ENCODE assay signal across 11 cellular contexts in the genomic region with DNA sequence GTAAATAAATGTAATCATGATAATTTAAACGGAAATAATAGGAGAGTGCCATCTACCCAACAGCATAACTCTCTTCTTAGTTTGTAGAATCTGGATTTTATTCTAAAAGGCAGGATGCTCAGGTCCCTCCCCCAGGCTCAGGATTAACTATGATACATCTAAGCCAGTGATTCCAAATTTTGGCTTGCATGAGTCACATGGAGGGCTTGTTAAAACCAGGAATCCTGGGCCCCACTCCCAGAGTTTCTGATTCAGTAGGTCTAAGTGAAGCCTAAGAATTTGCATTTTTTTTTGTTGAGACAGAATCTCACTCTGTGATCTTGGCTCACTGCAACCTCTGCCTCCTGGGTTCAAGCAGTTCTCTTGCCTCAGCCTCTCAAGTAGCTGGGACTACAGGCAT.
DNase-seq lines count a peak whose midpoint lies in the region; ATAC-seq and TF ChIP-seq lines count a peak whose summit lies in the region.
"Had no signal": no experiment of that assay in that cellular context is flagged by ENCODE, and none has a peak within 500 bp of the region (broad histone marks: within the 10 kb centered on the region; RNA-seq: fewer than 3 reads in every experiment).

No MANE protein-coding gene starts in this region.

- peak overlapping the region; percentile 70 for H3K4me2 ChIP-seq in hepatocyte

- H3K9me3 ChIP-seq in ascending aorta, result no peaks in the 10 kb centered on the region
- no peaks in the 10 kb centered on the region for H3K9me3 ChIP-seq in hepatocyte (ENCODE audit: low read depth)

- peak overlapping the region; percentile 26 for H3K4me3 Mint-ChIP-seq in type B pancreatic cell
- H3K4me3 Mint-ChIP-seq in activated CD8-positive, alpha-beta T cell treated with anti-CD3 and anti-CD28 coated beads for 36 hours, result no peak overlapping the region

- H3K36me3 ChIP-seq in ascending aorta, result no peaks in the 10 kb centered on the region
- H3K36me3 ChIP-seq in hepatocyte (replicated peaks; ENCODE audit: insufficient read depth, low read depth), result no peaks in the 10 kb centered on the region

- peaks cover 36% of the 10 kb centered on the region for H3K4me1 Mint-ChIP-seq in type B pancreatic cell (ENCODE audit: unreplicated experiment)
- peaks cover 8% of the 10 kb centered on the region for H3K4me1 Mint-ChIP-seq in activated CD8-positive, alpha-beta T cell treated with anti-CD3 and anti-CD28 coated beads for 36 hours (ENCODE audit: low read depth)

- no peaks in the 10 kb centered on the region for H3K9me3 Mint-ChIP-seq in type B pancreatic cell
- no peaks in the 10 kb centered on the region for H3K9me3 Mint-ChIP-seq in activated CD8-positive, alpha-beta T cell treated with anti-CD3 and anti-CD28 coated beads for 36 hours

- no peaks in the 10 kb centered on the region for H3K27me3 ChIP-seq in ascending aorta
- H3K27me3 ChIP-seq in hepatocyte, result no peaks in the 10 kb centered on the region

- intact Hi-C loops in ascending aorta (cut with DNase I), result loop anchor here (5.0 kb wide), 1 partner anchor 80 kb away; a partner anchor contains a TSS
- intact Hi-C loops in activated CD8-positive, alpha-beta T cell treated with anti-CD3 and anti-CD28 coated beads for 36 hours (cut with micrococcal nuclease), result no loop called here

- H2AFZ ChIP-seq in hepatocyte, result no peak overlapping the region

- TF ChIP-seq CTCF in ascending aorta (IDR thresholded peaks at IDR 0.05) (no peak), hepatocyte (IDR thresholded peaks at IDR 0.05; ENCODE audit: poor library complexity) (no peak), type B pancreatic cell (conservative IDR thresholded peaks at IDR 0.05) (no peak)
- TF ChIP-seq CTCF in activated CD8-positive, alpha-beta T cell treated with anti-CD3 and anti-CD28 coated beads for 36 hours (IDR thresholded peaks at IDR 0.05), result no peak

- POLR2A ChIA-PET in activated CD8-positive, alpha-beta T cell treated with anti-CD3 and anti-CD28 coated beads for 36 hours (lab: Charles Lee), result no interaction called here

- H3K4me3 ChIP-seq in ascending aorta (no peak overlapping the region), hepatocyte (no peak overlapping the region)
- H3K4me3 ChIP-seq: lung had no signal

- H3K27me3 Mint-ChIP-seq in type B pancreatic cell, result peaks cover 14% of the 10 kb centered on the region
- H3K27me3 Mint-ChIP-seq in activated CD8-positive, alpha-beta T cell treated with anti-CD3 and anti-CD28 coated beads for 36 hours, result peaks cover 6% of the 10 kb centered on the region

- peaks cover 3 to 25% of the 10 kb centered on the region in 2 donors for H3K4me1 ChIP-seq in ascending aorta
- peaks cover 30% of the 10 kb centered on the region for H3K4me1 ChIP-seq in hepatocyte (ENCODE audit: insufficient read depth)

- 80% methylated on average over 1 of the region's 1 CpG for WGBS in hepatocyte (ENCODE audit: low lambda C conversion rate, missing lambda C conversion rate)

- H3K36me3 Mint-ChIP-seq in type B pancreatic cell, result no peaks in the 10 kb centered on the region
- H3K36me3 Mint-ChIP-seq in activated CD8-positive, alpha-beta T cell treated with anti-CD3 and anti-CD28 coated beads for 36 hours (ENCODE audit: low read depth), result no peaks in the 10 kb centered on the region

- CTCF ChIA-PET in activated CD8-positive, alpha-beta T cell treated with anti-CD3 and anti-CD28 coated beads for 36 hours (lab: Charles Lee), result interaction anchor here (0.9 to 4.8 kb wide), 3 partner anchors 17 to 83 kb away, joined by 3 to 35 read pairs (median 26); no protein-coding TSS in a partner anchor

- H3K27ac ChIP-seq in ascending aorta (peak overlapping the region; percentile 52 to 80), hepatocyte (peak overlapping the region; percentile 75)

- DNase-seq in HS-5 (ENCODE audit: low read depth), result peak; percentile 97
- peak in 1 of 2 donors; percentile 71 for DNase-seq in ascending aorta (ENCODE audit: low spot score in 2 of 2)
- no peak for DNase-seq in hepatocyte (ENCODE audit: low spot score)
- DNase-seq in type B pancreatic cell (ENCODE audit: extremely low spot score, unreplicated experiment), result no peak
- DNase-seq in activated CD8-positive, alpha-beta T cell treated with anti-CD3 and anti-CD28 coated beads for 36 hours, result no peak
- DNase-seq: activated T-cell treated with anti-CD3 and anti-CD28 coated beads, Interleukin-2, amount 50 U/mL, for 1 hour; central memory CD4-positive, alpha-beta T cell; NCI-H2171 had no signal

- H3K9me2 ChIP-seq in hepatocyte (replicated peaks; ENCODE audit: insufficient read depth), result no peaks in the 10 kb centered on the region

- H3K27ac Mint-ChIP-seq in type B pancreatic cell, result no peak overlapping the region
- H3K27ac Mint-ChIP-seq in activated CD8-positive, alpha-beta T cell treated with anti-CD3 and anti-CD28 coated beads for 36 hours, result no peak overlapping the region

- ATAC-seq in HG02884 (IDR thresholded peaks at IDR 0.05; ENCODE audit: unreplicated experiment), result no peak
- ATAC-seq in activated CD8-positive, alpha-beta T cell treated with anti-CD3 and anti-CD28 coated beads for 36 hours, result no peak
- ATAC-seq in GM18907 (IDR thresholded peaks at IDR 0.05; ENCODE audit: unreplicated experiment), result no peak

- H3K79me2 ChIP-seq in hepatocyte, result no peaks in the 10 kb centered on the region

- H4K20me1 ChIP-seq in hepatocyte (ENCODE audit: insufficient read depth, poor library complexity, severe bottlenecking), result no peaks in the 10 kb centered on the region
